1 cellular context compared by ENCODE assay signal in genomic region chr10:100744980-100745881, GRCh38.
TF ChIP-seq lines count a peak whose summit lies in the region.

Gene PAX2, plus strand, starts transcription at chr10:100745582. Its CDS starts 679 bp downstream, at chr10:100746261.

TF ChIP-seq in WTC11, 78 proteins besides CTCF, POLR2A, EP300 and RAD21 (continued from another document):
- TF ChIP-seq, protein P1, sequence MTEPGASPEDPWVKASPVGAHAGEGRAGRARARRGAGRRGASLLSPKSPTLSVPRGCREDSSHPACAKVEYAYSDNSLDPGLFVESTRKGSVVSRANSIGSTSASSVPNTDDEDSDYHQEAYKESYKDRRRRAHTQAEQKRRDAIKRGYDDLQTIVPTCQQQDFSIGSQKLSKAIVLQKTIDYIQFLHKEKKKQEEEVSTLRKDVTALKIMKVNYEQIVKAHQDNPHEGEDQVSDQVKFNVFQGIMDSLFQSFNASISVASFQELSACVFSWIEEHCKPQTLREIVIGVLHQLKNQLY (CRISPR knock-in tag; IDR thresholded peaks at IDR 0.05): no peak
- TF ChIP-seq, protein P2, sequence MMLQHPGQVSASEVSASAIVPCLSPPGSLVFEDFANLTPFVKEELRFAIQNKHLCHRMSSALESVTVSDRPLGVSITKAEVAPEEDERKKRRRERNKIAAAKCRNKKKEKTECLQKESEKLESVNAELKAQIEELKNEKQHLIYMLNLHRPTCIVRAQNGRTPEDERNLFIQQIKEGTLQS (CRISPR knock-in tag; conservative IDR thresholded peaks at IDR 0.05): no peak
- no peak for TF ChIP-seq CDX4 (CRISPR knock-in tag; IDR thresholded peaks at IDR 0.05; ENCODE audit: borderline replicate concordance)
- TF ChIP-seq NR3C1 (CRISPR knock-in tag; conservative IDR thresholded peaks at IDR 0.05; ENCODE audit: low read depth): no peak
